22 cellular contexts compared by ENCODE assay signal in the genomic region with DNA sequence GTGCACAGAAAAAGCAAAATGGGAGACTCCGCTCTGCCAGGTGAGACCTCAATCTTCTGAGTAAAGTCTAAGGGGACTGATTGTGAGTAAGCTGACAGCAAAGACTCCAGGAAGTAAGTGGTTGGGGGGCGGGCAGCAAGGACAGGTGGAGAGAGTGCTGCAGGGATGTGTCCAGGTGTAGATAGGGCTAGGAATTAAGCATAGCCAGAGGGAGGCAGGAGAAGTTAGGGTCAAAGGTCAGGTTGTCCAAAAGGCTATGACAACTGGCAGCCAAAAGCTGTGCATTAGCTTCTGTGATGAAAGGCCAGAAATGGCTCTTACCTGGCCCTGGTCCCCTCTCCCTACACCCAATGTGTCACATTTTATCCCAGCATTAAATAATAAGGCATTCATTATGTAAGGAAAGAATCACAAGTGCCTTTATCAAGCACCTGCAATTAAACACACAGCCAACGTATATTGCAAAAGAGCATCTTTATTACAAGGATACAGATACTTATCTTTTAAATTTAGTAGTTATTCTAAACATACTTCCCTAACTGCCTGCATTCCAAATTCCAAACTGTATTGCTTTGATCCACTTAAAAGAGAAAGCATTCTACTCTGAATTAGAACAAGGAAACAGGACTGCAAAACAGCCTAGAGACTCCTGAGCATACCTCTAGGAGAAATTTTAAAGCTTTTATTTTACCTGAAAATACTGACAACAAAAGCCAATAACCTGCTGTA.
"Had no signal": no experiment of that assay in that cellular context is flagged by ENCODE, and none has a peak within 500 bp of the region (broad histone marks: within the 10 kb centered on the region; RNA-seq: fewer than 3 reads in every experiment).

No MANE protein-coding gene starts in this region.

- DNase-seq: effector memory CD8-positive, alpha-beta T cell; gastrocnemius medialis; heart right ventricle; immature natural killer cell; kidney; left cardiac atrium; mesendoderm; naive thymus-derived CD8-positive, alpha-beta T cell; psoas muscle; retina; right lobe of liver; spleen; stimulated activated CD4-positive, alpha-beta T cell treated with anti-CD3 and anti-CD28 coated beads, Interleukin-15, amount 100 ng/mL, for 24 hours; stimulated activated CD4-positive, alpha-beta T cell treated with anti-CD3 and anti-CD28 coated beads, Interleukin-1b, Interleukin-23, amount 100 ng/mL, for 48 hours; stimulated activated CD4-positive, alpha-beta T cell treated with anti-CD3 and anti-CD28 coated beads, Interleukin-4, amount 100 ng/mL, for 24 hours; upper lobe of right lung had no signal

- H3K4me3 ChIP-seq: esophagus muscularis mucosa, gastrocnemius medialis, heart right ventricle, psoas muscle, right lobe of liver, spleen, tibial nerve, upper lobe of right lung had no signal

- FAIRE-seq: colon, kidney had no signal

- H3K4me1 ChIP-seq: esophagus muscularis mucosa, spleen, tibial nerve, upper lobe of right lung had no signal

- H3K27ac ChIP-seq: epithelial cell of prostate, esophagus muscularis mucosa, gastrocnemius medialis, heart right ventricle, neutrophil, psoas muscle, right lobe of liver, spleen, tibial nerve, upper lobe of right lung had no signal

- ATAC-seq: effector memory CD8-positive, alpha-beta T cell; gastrocnemius medialis; heart right ventricle; left cardiac atrium; naive thymus-derived CD8-positive, alpha-beta T cell; psoas muscle; stimulated activated memory B cell treated with anti-CD40 and anti-IgM and Interleukin-4, amounts not matched to agents 10 μg/mL and 1 μg/mL and 100 μg/mL, for 72 hours; upper lobe of right lung had no signal

- H3K27me3 ChIP-seq: esophagus muscularis mucosa, gastrocnemius medialis, heart right ventricle, neutrophil, right lobe of liver, spleen, tibial nerve, upper lobe of right lung had no signal

- H3K9me3 ChIP-seq: esophagus muscularis mucosa, gastrocnemius medialis, heart right ventricle, neutrophil, psoas muscle, right lobe of liver, spleen, tibial nerve, upper lobe of right lung had no signal

- H3K36me3 ChIP-seq: esophagus muscularis mucosa, gastrocnemius medialis, heart right ventricle, neutrophil, right lobe of liver, spleen, tibial nerve, upper lobe of right lung had no signal
